Comparison of ENCODE assay signal across 25 cellular contexts in the genomic region with DNA sequence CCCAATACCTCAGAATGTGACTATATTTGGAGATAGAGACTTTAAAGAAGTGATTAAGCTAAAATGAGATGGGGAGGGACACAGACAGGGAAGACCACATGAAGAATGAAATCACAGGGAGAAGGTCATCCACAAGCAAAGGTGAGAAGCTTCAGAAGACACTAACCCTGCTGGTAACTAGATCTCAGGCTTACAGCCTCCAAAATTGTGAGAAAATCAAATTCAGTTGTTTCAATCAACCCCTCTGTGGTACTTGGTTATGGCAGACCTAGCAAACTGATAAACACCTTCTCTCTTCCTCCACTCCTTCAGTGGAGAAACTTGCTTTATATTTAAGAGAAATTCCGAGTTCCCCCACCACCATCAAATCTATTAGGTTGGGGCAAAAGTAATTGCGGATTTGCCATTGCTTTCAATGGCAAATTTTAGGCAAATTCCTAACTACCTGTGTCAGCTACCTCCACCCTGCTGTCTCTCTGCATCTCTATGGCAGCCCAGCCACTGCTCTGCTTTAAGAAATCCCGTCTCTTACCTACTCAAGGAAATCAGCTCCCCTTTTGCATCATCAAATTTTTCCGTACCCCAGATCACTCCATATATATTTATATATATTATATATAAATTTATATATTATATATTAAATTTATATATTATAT. TPM values are rescaled to one million over a fixed set of nuclear protein-coding genes. Genes with fewer than 3 reads are reported as not detected.
"Had no signal": no experiment of that assay in that cellular context is flagged by ENCODE, and none has a peak within 500 bp of the region (broad histone marks: within the 10 kb centered on the region; RNA-seq: fewer than 3 reads in every experiment).

No MANE protein-coding gene starts in this region.

- H3K4me1 Mint-ChIP-seq: natural killer cell; neural crest cell; stimulated activated naive B cell treated with anti-CD40 and anti-IgM and Interleukin-4, amounts not matched to agents 10 μg/mL and 1 μg/mL and 100 μg/mL, for 72 hours had no signal

- H3K4me1 ChIP-seq: gastrocnemius medialis, heart right ventricle, right atrium auricular region, sigmoid colon, stomach had no signal

- H3K27me3 ChIP-seq: esophagus muscularis mucosa, gastrocnemius medialis, heart right ventricle, ovary, right atrium auricular region, sigmoid colon, stomach had no signal

- H3K27ac ChIP-seq: coronary artery, dorsolateral prefrontal cortex, epithelial cell of prostate, esophagus muscularis mucosa, gastrocnemius medialis, heart right ventricle, ovary, right atrium auricular region, sigmoid colon, skin epidermis, stomach, thoracic aorta had no signal

- H3K9me3 Mint-ChIP-seq: mesothelial cell of epicardium, neural crest cell had no signal

- H3K4me3 ChIP-seq: coronary artery, dorsolateral prefrontal cortex, esophagus muscularis mucosa, gastrocnemius medialis, heart right ventricle, ovary, right atrium auricular region, sigmoid colon, skin epidermis, stomach, thoracic aorta had no signal

- H3K4me3 Mint-ChIP-seq: mesothelial cell of epicardium; natural killer cell; neural crest cell; stimulated activated naive B cell treated with anti-CD40 and anti-IgM and Interleukin-4, amounts not matched to agents 10 μg/mL and 1 μg/mL and 100 μg/mL, for 72 hours had no signal

- H3K36me3 Mint-ChIP-seq: mesothelial cell of epicardium; natural killer cell; stimulated activated naive B cell treated with anti-CD40 and anti-IgM and Interleukin-4, amounts not matched to agents 10 μg/mL and 1 μg/mL and 100 μg/mL, for 72 hours had no signal

- H3K9me3 ChIP-seq: esophagus muscularis mucosa, gastrocnemius medialis, ovary, right atrium auricular region, sigmoid colon, stomach, thoracic aorta had no signal

- DNase-seq: dorsolateral prefrontal cortex; effector memory CD4-positive, alpha-beta T cell; gastrocnemius medialis; heart right ventricle; hypothalamus; islet precursor cell; natural killer cell; nucleus accumbens; ovary; sigmoid colon; stimulated activated CD4-positive, alpha-beta T cell treated with anti-CD3 and anti-CD28 coated beads, Interleukin-2, amount 100 ng/mL, for 24 hours; stimulated activated CD4-positive, alpha-beta T cell treated with anti-CD3 and anti-CD28 coated beads, Interleukin-4, amount 100 ng/mL, for 4 hours; stimulated activated naive B cell treated with anti-CD40 and anti-IgM and Interleukin-4, amounts not matched to agents 10 μg/mL and 1 μg/mL and 100 μg/mL, for 72 hours; stomach; substantia nigra; trophoblast cell had no signal

- ATAC-seq: gastrocnemius medialis; heart right ventricle; left lobe of liver; natural killer cell; stimulated activated naive B cell treated with anti-CD40 and anti-IgM and Interleukin-4, amounts not matched to agents 10 μg/mL and 1 μg/mL and 100 μg/mL, for 72 hours had no signal

- H3K27ac Mint-ChIP-seq: mesothelial cell of epicardium; natural killer cell; stimulated activated naive B cell treated with anti-CD40 and anti-IgM and Interleukin-4, amounts not matched to agents 10 μg/mL and 1 μg/mL and 100 μg/mL, for 72 hours had no signal

- H3K36me3 ChIP-seq: esophagus muscularis mucosa, gastrocnemius medialis, heart right ventricle, ovary, right atrium auricular region, sigmoid colon, stomach, thoracic aorta had no signal

- H3K27me3 Mint-ChIP-seq: stimulated activated naive B cell treated with anti-CD40 and anti-IgM and Interleukin-4, amounts not matched to agents 10 μg/mL and 1 μg/mL and 100 μg/mL, for 72 hours had no signal

RNA-seq across cellular contexts. Expression of gene SEMA3E, which starts 38.2 kb away (rescaled TPM):
- total RNA-seq: natural killer cell had no signal
